ENCODE assay signal across 9 cellular contexts in the genomic region with DNA sequence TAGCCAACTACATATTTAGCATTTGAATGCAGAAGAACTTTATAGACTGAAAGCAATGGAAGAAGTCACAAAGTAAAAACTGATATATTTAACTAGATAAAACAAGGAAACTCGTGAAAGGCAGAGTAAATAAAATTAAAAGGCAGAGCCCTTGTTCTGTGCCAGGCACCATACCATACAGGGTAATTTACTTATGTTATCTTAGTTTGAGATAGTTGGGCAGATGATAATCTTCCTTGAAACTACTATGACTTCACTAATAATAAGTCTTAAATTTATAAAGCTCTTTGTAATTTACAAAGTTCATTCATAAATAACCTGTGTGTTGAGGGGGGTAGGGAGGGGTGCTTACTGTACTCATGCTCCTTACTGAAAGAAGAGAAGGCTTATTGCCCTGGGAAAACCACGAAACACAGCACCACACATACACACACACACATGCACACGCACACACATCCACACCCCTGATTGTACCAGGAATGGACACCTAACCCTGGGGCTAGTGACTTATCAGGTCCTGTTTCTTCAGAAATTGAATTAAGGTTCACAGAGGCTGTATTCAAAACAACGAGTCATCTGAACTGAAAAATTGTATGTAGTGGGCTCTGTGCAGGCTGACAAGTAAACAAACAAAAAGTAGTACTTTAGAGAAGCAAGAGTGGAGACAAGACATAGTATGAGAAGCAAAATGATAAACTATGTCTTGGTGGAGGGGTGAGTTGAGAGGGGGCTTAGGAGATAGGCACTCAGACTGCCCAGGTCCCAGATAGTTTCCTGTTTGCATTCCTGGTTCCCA. TPM values are rescaled to one million over a fixed set of nuclear protein-coding genes. Genes with fewer than 3 reads are reported as not detected.
DNase-seq lines count a peak whose midpoint lies in the region; ATAC-seq and TF ChIP-seq lines count a peak whose summit lies in the region.
"Had no signal": no experiment of that assay in that cellular context is flagged by ENCODE, and none has a peak within 500 bp of the region (broad histone marks: within the 10 kb centered on the region; RNA-seq: fewer than 3 reads in every experiment).

No MANE protein-coding gene starts in this region.

- no peaks in the 10 kb centered on the region for H3K9me3 Mint-ChIP-seq in activated CD4-positive, alpha-beta T cell treated with anti-CD3 and anti-CD28 coated beads for 36 hours (ENCODE audit: low read depth)
- H3K9me3 Mint-ChIP-seq in stimulated activated memory B cell treated with anti-CD40 and anti-IgM and Interleukin-4, amounts not matched to agents 10 μg/mL and 1 μg/mL and 100 μg/mL, for 72 hours, result no peaks in the 10 kb centered on the region
- H3K9me3 Mint-ChIP-seq: activated T-helper 2 cell treated with anti-CD3 and anti-CD28 coated beads, Interferon-gamma antibody, Interleukin-2, Interleukin-4, amounts not matched to agents 10 μg/mL and 5 μg/mL and 100 μg/mL, durations not matched to agents 14 hours and 24 hours and 36 hours had no signal

- POLR2A ChIA-PET in activated CD4-positive, alpha-beta T cell treated with anti-CD3 and anti-CD28 coated beads for 36 hours (lab: Charles Lee), result no interaction called here
- POLR2A ChIA-PET in SK-N-SH (lab: Yijun Ruan, JAX), result no interaction called here

- H3K36me3 Mint-ChIP-seq in activated CD4-positive, alpha-beta T cell treated with anti-CD3 and anti-CD28 coated beads for 36 hours (ENCODE audit: low read depth), result peaks cover 17% of the 10 kb centered on the region
- peaks cover 18% of the 10 kb centered on the region for H3K36me3 Mint-ChIP-seq in stimulated activated memory B cell treated with anti-CD40 and anti-IgM and Interleukin-4, amounts not matched to agents 10 μg/mL and 1 μg/mL and 100 μg/mL, for 72 hours

- H3K36me3 ChIP-seq in SK-N-SH (replicated peaks in 1 of 2; ENCODE audit: control insufficient read depth in 1 of 2, insufficient read depth in 2 of 2, low read length in 1 of 2), result peaks cover 0 to 3% of the 10 kb centered on the region in 2 experiments
- no peaks in the 10 kb centered on the region for H3K36me3 ChIP-seq in tibial nerve

- H3K4me3 Mint-ChIP-seq in activated CD4-positive, alpha-beta T cell treated with anti-CD3 and anti-CD28 coated beads for 36 hours, result no peak overlapping the region
- H3K4me3 Mint-ChIP-seq in stimulated activated memory B cell treated with anti-CD40 and anti-IgM and Interleukin-4, amounts not matched to agents 10 μg/mL and 1 μg/mL and 100 μg/mL, for 72 hours, result no peak overlapping the region

- H4K20me1 ChIP-seq in SK-N-SH (ENCODE audit: insufficient read depth), result peaks cover 94% of the 10 kb centered on the region

- H3F3A ChIP-seq in SK-N-SH (replicated peaks; ENCODE audit: insufficient read depth), result peaks cover 12% of the 10 kb centered on the region

- peaks cover 81% of the 10 kb centered on the region for H3K4me1 Mint-ChIP-seq in activated CD4-positive, alpha-beta T cell treated with anti-CD3 and anti-CD28 coated beads for 36 hours
- H3K4me1 Mint-ChIP-seq in stimulated activated memory B cell treated with anti-CD40 and anti-IgM and Interleukin-4, amounts not matched to agents 10 μg/mL and 1 μg/mL and 100 μg/mL, for 72 hours, result peaks cover 84% of the 10 kb centered on the region

- H3K4me1 ChIP-seq in SK-N-SH (ENCODE audit: control insufficient read depth in 1 of 2, insufficient read depth in 2 of 2, low read depth in 1 of 2, low read length in 1 of 2), result peaks cover 29 to 31% of the 10 kb centered on the region in 2 experiments; a peak in 3 of 4 replicates
- H3K4me1 ChIP-seq in tibial nerve, result peaks cover 0 to 80% (median 29%) of the 10 kb centered on the region in 4 donors

- H3K9ac ChIP-seq in SK-N-SH, result no peak overlapping the region

- H3K4me2 ChIP-seq in SK-N-SH, result peak overlapping the region; percentile 8; the same call in 1 of the 2 replicates

- no peak overlapping the region for H3K27ac Mint-ChIP-seq in activated CD4-positive, alpha-beta T cell treated with anti-CD3 and anti-CD28 coated beads for 36 hours
- peak overlapping the region; percentile 44 for H3K27ac Mint-ChIP-seq in stimulated activated memory B cell treated with anti-CD40 and anti-IgM and Interleukin-4, amounts not matched to agents 10 μg/mL and 1 μg/mL and 100 μg/mL, for 72 hours
- H3K27ac Mint-ChIP-seq: activated T-helper 2 cell treated with anti-CD3 and anti-CD28 coated beads, Interferon-gamma antibody, Interleukin-2, Interleukin-4, amounts not matched to agents 10 μg/mL and 5 μg/mL and 100 μg/mL, durations not matched to agents 14 hours and 24 hours and 36 hours had no signal

- TF ChIP-seq RAD21 in SK-N-SH (IDR thresholded peaks at IDR 0.05; ENCODE audit: low read length), result no peak

- ATAC-seq in activated CD4-positive, alpha-beta T cell treated with anti-CD3 and anti-CD28 coated beads for 36 hours, result peak; percentile 40
- no peak for ATAC-seq in stimulated activated memory B cell treated with anti-CD40 and anti-IgM and Interleukin-4, amounts not matched to agents 10 μg/mL and 1 μg/mL and 100 μg/mL, for 72 hours
- ATAC-seq in GM19467 (IDR thresholded peaks at IDR 0.05; ENCODE audit: unreplicated experiment), result no peak

- H3K9me3 ChIP-seq in SK-N-SH (no peaks in the 10 kb centered on the region), tibial nerve (no peaks in the 10 kb centered on the region)

- peaks cover 99% of the 10 kb centered on the region for H3K79me2 ChIP-seq in SK-N-SH (ENCODE audit: insufficient read depth)

- H2AFZ ChIP-seq in SK-N-SH (ENCODE audit: low read depth), result no peak overlapping the region

- H3K27me3 ChIP-seq in SK-N-SH (ENCODE audit: insufficient read depth) (no peaks in the 10 kb centered on the region), tibial nerve (no peaks in the 10 kb centered on the region)

- TF ChIP-seq POLR2A in tibial nerve (IDR thresholded peaks at IDR 0.05), result no peak

- DNase-seq in activated CD4-positive, alpha-beta T cell treated with anti-CD3 and anti-CD28 coated beads for 36 hours, result no peak
- DNase-seq in activated CD4-positive, alpha-beta T cell treated with anti-CD3 and anti-CD28 coated beads for 1 hour, result no peak
- peak; percentile 55 for DNase-seq in SK-N-SH
- peak; percentile 1 for DNase-seq in fibroblast of the conjunctiva (ENCODE audit: low read depth)
- DNase-seq in tibial nerve (ENCODE audit: low spot score in 2 of 2), result no peak
- DNase-seq in retina, result no peak

- H3K27me3 Mint-ChIP-seq in activated CD4-positive, alpha-beta T cell treated with anti-CD3 and anti-CD28 coated beads for 36 hours, result no peaks in the 10 kb centered on the region
- no peaks in the 10 kb centered on the region for H3K27me3 Mint-ChIP-seq in stimulated activated memory B cell treated with anti-CD40 and anti-IgM and Interleukin-4, amounts not matched to agents 10 μg/mL and 1 μg/mL and 100 μg/mL, for 72 hours

- no peaks in the 10 kb centered on the region for H3K9me2 ChIP-seq in SK-N-SH

- H3K4me3 ChIP-seq in SK-N-SH (ENCODE audit: low read depth in 2 of 2, low read length in 1 of 2), result no peak overlapping the region
- no peak overlapping the region for H3K4me3 ChIP-seq in tibial nerve

- peak overlapping the region in 1 of 2 experiments; percentile 74; a peak in 3 of 4 replicates for H3K27ac ChIP-seq in SK-N-SH (ENCODE audit: low read depth in 2 of 2, low read length in 1 of 2)
- H3K27ac ChIP-seq in tibial nerve, result no peak overlapping the region

- CTCF ChIA-PET in activated CD4-positive, alpha-beta T cell treated with anti-CD3 and anti-CD28 coated beads for 36 hours (lab: Charles Lee), result interaction anchor here (1.1 kb wide), 1 partner anchor 35 kb away, joined by 3 read pairs; no protein-coding TSS in a partner anchor
- CTCF ChIA-PET in SK-N-SH (lab: Yijun Ruan, JAX), result no interaction called here

- intact Hi-C loops in activated CD4-positive, alpha-beta T cell treated with anti-CD3 and anti-CD28 coated beads for 36 hours (cut with DNase I, micrococcal nuclease), result no loop called here

- TF ChIP-seq EP300 in SK-N-SH (IDR thresholded peaks at IDR 0.05; ENCODE audit: borderline replicate concordance in 1 of 2, low read depth in 1 of 2, low read length in 1 of 2), result peak in 1 of 2 experiments; percentile 79; a peak in 2 of 4 replicates
- no peak for TF ChIP-seq EP300 in tibial nerve (IDR thresholded peaks at IDR 0.05)

- TF ChIP-seq CTCF in SK-N-SH (IDR thresholded peaks at IDR 0.05), result no peak
- TF ChIP-seq CTCF in tibial nerve (IDR thresholded peaks at IDR 0.05), result no peak

- 42% methylated on average over 4 of the region's 4 CpGs for WGBS in SK-N-SH (ENCODE audit: low lambda C conversion rate)
- 49 to 66% methylated on average over 4 of the region's 4 CpGs for WGBS in tibial nerve, 2 donors

TF ChIP-seq in SK-N-SH, 30 proteins besides CTCF, POLR2A, EP300 and RAD21 (continues in another document):
- peak; percentile 69 for TF ChIP-seq RCOR1 (IDR thresholded peaks at IDR 0.05; ENCODE audit: low read length)
- TF ChIP-seq FOXM1 (IDR thresholded peaks at IDR 0.05; ENCODE audit: low read depth), result no peak
- TF ChIP-seq RXRA (IDR thresholded peaks at IDR 0.05; ENCODE audit: borderline replicate concordance, low read depth), result no peak
- no peak for TF ChIP-seq MEF2A (IDR thresholded peaks at IDR 0.05; ENCODE audit: borderline replicate concordance, low read depth)
- TF ChIP-seq ELF1 (IDR thresholded peaks at IDR 0.05), result no peak
- TF ChIP-seq SIN3A (IDR thresholded peaks at IDR 0.05; ENCODE audit: borderline replicate concordance, low read depth, low read length), result no peak
- TF ChIP-seq, protein P1, sequence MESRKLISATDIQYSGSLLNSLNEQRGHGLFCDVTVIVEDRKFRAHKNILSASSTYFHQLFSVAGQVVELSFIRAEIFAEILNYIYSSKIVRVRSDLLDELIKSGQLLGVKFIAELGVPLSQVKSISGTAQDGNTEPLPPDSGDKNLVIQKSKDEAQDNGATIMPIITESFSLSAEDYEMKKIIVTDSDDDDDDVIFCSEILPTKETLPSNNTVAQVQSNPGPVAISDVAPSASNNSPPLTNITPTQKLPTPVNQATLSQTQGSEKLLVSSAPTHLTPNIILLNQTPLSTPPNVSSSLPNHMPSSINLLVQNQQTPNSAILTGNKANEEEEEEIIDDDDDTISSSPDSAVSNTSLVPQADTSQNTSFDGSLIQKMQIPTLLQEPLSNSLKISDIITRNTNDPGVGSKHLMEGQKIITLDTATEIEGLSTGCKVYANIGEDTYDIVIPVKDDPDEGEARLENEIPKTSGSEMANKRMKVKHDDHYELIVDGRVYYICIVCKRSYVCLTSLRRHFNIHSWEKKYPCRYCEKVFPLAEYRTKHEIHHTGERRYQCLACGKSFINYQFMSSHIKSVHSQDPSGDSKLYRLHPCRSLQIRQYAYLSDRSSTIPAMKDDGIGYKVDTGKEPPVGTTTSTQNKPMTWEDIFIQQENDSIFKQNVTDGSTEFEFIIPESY (IDR thresholded peaks at IDR 0.05; ENCODE audit: borderline replicate concordance, low read depth), result no peak
- TF ChIP-seq NFIC (IDR thresholded peaks at IDR 0.05; ENCODE audit: borderline replicate concordance), result no peak
- TF ChIP-seq TAF1 (IDR thresholded peaks at IDR 0.05; ENCODE audit: borderline replicate concordance, low read depth, low read length), result no peak
- TF ChIP-seq YY1 (IDR thresholded peaks at IDR 0.05; ENCODE audit: low read depth), result no peak

RNA-seq across cellular contexts. Expression of a gene that starts 38.1 kb away (rescaled TPM):
- total RNA-seq in activated CD4-positive, alpha-beta T cell treated with anti-CD3 and anti-CD28 coated beads for 36 hours, result 100 to 1,000 TPM; 158 to 214 TPM
- 42.3 and 62.7 TPM in 2 replicates for polyA plus RNA-seq in SK-N-SH (2012; rRNA removed)
- polyA plus RNA-seq in SK-N-SH (2012; cell fraction: cytosol; rRNA removed), result 41.6 and 49.2 TPM in 2 replicates
- 30.2 and 65.2 TPM in 2 replicates for polyA plus RNA-seq in SK-N-SH (2012; cell fraction: nucleus; rRNA removed)
- 10 to 100 TPM; 42.1 to 83.1 (median 53.5) TPM for total RNA-seq in tibial nerve

Comparison
In these comparisons a context has a peak if more than half of its experiments do, and no peak if none do; other contexts are left out.
1. DNase-seq: peak in SK-N-SH (single experiment) and fibroblast of the conjunctiva (single experiment); none in activated CD4-positive, alpha-beta T cell treated with anti-CD3 and anti-CD28 coated beads for 36 hours (single experiment), activated CD4-positive, alpha-beta T cell treated with anti-CD3 and anti-CD28 coated beads for 1 hour (single experiment), tibial nerve (0 of 2) and retina (single experiment).